8 cellular contexts compared by ENCODE assay signal in the genomic region with DNA sequence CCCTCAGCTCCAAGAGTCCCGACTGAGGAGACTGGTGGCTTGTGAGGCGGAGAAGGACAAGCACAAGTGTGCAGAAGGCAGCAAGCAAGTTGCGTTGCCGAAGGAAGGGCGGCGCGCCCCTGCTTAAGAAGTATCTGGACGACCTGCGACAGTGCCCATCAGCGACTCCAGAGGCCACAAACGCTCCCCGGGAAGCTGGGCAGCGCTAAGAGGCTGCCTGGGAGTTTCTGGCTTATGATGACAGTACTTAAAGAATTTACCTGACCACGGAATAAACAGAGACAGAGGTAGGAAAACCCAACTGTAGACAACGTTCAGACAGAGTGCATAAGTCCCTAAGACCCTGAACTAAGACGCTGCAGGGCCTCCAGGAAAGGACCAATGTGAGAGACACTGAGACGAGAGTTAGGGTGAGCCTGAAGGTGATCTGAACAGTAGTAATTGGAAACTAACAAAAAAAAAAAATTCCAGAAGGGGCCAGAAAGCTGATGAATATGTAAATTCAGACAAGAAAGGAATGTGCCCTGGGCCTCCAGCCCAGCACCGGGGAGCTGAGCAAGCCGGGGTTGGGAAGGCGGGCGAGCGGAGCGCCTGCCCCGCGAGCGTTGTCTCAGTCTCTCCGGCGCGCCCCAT. TPM values are rescaled to one million over a fixed set of nuclear protein-coding genes. Genes with fewer than 3 reads are reported as not detected.
A peak's percentile ranks its signal among the peaks of the same experiment; 100 is the strongest.
DNase-seq lines count a peak whose midpoint lies in the region; ATAC-seq and TF ChIP-seq lines count a peak whose summit lies in the region.

No MANE protein-coding gene starts in this region.

- no peaks in the 10 kb centered on the region for H3K36me3 ChIP-seq in iPS DF 6.9 (ENCODE audit: control insufficient read depth, insufficient read depth, low read length)
- H3K36me3 ChIP-seq in spleen: no peaks in the 10 kb centered on the region

- H3K27ac Mint-ChIP-seq in activated T-cell treated with anti-CD3 and anti-CD28 coated beads, Interleukin-2, amount 50 U/mL, for 72 hours: peak overlapping the region; percentile 97

- H3K9me3 Mint-ChIP-seq in activated T-cell treated with anti-CD3 and anti-CD28 coated beads, Interleukin-2, amount 50 U/mL, for 72 hours: no peaks in the 10 kb centered on the region

- peaks cover 3% of the 10 kb centered on the region; the same call in 1 of the 2 replicates for H3K4me1 ChIP-seq in iPS DF 6.9 (ENCODE audit: control insufficient read depth, insufficient read depth, low read length)
- H3K4me1 ChIP-seq in spleen: peaks cover 13 to 71% (median 32%) of the 10 kb centered on the region in 6 donors

- H3K27me3 Mint-ChIP-seq in activated T-cell treated with anti-CD3 and anti-CD28 coated beads, Interleukin-2, amount 50 U/mL, for 72 hours (ENCODE audit: low read depth): no peaks in the 10 kb centered on the region

- peaks cover 64% of the 10 kb centered on the region for H3K4me1 Mint-ChIP-seq in activated T-cell treated with anti-CD3 and anti-CD28 coated beads, Interleukin-2, amount 50 U/mL, for 72 hours (ENCODE audit: low read depth)

- no peak for TF ChIP-seq CTCF in spleen (IDR thresholded peaks at IDR 0.05 in 8 of 11, conservative IDR thresholded peaks at IDR 0.05 in 3 of 11)

- ATAC-seq in HG03469 (IDR thresholded peaks at IDR 0.05; ENCODE audit: unreplicated experiment): peak; percentile 2
- peak in 1 of 2 donors; percentile 0 for ATAC-seq in activated T-cell treated with anti-CD3 and anti-CD28 coated beads, Interleukin-2, amount 50 U/mL, for 72 hours (replicated peaks in 1 of 2)

- H3K27ac ChIP-seq in iPS DF 6.9 (ENCODE audit: low read length): no peak overlapping the region
- H3K27ac ChIP-seq in spleen: peak overlapping the region; percentile 67 to 91 (median 86)

- no peaks in the 10 kb centered on the region for H3K36me3 Mint-ChIP-seq in activated T-cell treated with anti-CD3 and anti-CD28 coated beads, Interleukin-2, amount 50 U/mL, for 72 hours (ENCODE audit: insufficient read depth in 2 of 2)

- DNase-seq in NCI-H510A treated with DMSO at 0.1 percent for 48 hours (lab: John Stamatoyannopoulos, UW) (peak; percentile 28), NCI-H510A (lab: John Stamatoyannopoulos, UW) (no peak), iPS DF 6.9 (ENCODE audit: low read depth, low spot score) (no peak), spleen (peak; percentile 84), NCI-H128 (lab: John Stamatoyannopoulos, UW; ENCODE audit: unreplicated experiment) (no peak)
- no peak for DNase-seq in activated T-cell treated with anti-CD3 and anti-CD28 coated beads, Interleukin-2, amount 50 U/mL, for 72 hours
- DNase-seq in stimulated activated naive CD4-positive, alpha-beta T cell treated with Interleukin-2 at 50 U/mL for 16 hours (lab: John Stamatoyannopoulos, UW): no peak

- H3K4me3 ChIP-seq in iPS DF 6.9 (ENCODE audit: low read length) (peak overlapping the region; percentile 58; the same call in 1 of the 2 replicates), spleen (peak overlapping the region; percentile 59 to 85 (median 78))

- peak overlapping the region; percentile 96 to 97 for H3K4me3 Mint-ChIP-seq in activated T-cell treated with anti-CD3 and anti-CD28 coated beads, Interleukin-2, amount 50 U/mL, for 72 hours

- no CpG with 5 or more reads among the region's 29 CpGs for WGBS in iPS DF 6.9 (ENCODE audit: insufficient coverage, insufficient read length)
- 29 to 33% (median 32%) methylated on average over 29 of the region's 29 CpGs for WGBS in spleen, 5 donors

- intact Hi-C loops in spleen (cut with DNase I; ENCODE audit: low total_unique reads): loop anchor here (5.0 kb wide), 1 partner anchor 157 kb away; no protein-coding TSS in a partner anchor

- TF ChIP-seq POLR2A in spleen (IDR thresholded peaks at IDR 0.05): no peak

- H3K9me3 ChIP-seq in iPS DF 6.9 (ENCODE audit: control insufficient read depth, insufficient read depth, low read length): no peaks in the 10 kb centered on the region
- no peaks in the 10 kb centered on the region for H3K9me3 ChIP-seq in spleen

- H3K27me3 ChIP-seq in iPS DF 6.9 (ENCODE audit: control insufficient read depth, insufficient read depth, low read length) (peaks cover 12% of the 10 kb centered on the region), spleen (replicated peaks in 1 of 7) (peaks cover 0 to 28% (median 0%) of the 10 kb centered on the region in 7 donors)

RNA-seq across cellular contexts. Expression of a gene that starts 1.0 kb away (rescaled TPM):
- 10 to 100 TPM; 52.9 to 53.0 TPM for total RNA-seq in activated T-cell treated with anti-CD3 and anti-CD28 coated beads, Interleukin-2, amount 50 U/mL, for 72 hours
- 10 to 100 TPM; 18.5 to 33.9 (median 27.0) TPM for total RNA-seq in spleen
- polyA plus RNA-seq in spleen: 10 to 100 TPM; 10.3 to 16.2 (median 13.4) TPM

Comparison
In these comparisons a context has a peak if more than half of its experiments do, and no peak if none do; other contexts are left out.
1. DNase-seq: peak in NCI-H510A treated with DMSO at 0.1 percent for 48 hours (single experiment) and spleen (single experiment); none in NCI-H510A (single experiment), activated T-cell treated with anti-CD3 and anti-CD28 coated beads, Interleukin-2, amount 50 U/mL, for 72 hours (0 of 2), iPS DF 6.9 (single experiment), stimulated activated naive CD4-positive, alpha-beta T cell treated with Interleukin-2 at 50 U/mL for 16 hours (single experiment) and NCI-H128 (single experiment).